16 cellular contexts compared by ENCODE assay signal in genomic region chr9:137275203-137275936, GRCh38. TPM values are rescaled to one million over a fixed set of nuclear protein-coding genes. Genes with fewer than 3 reads are reported as not detected.
DNase-seq lines count a peak whose midpoint lies in the region; ATAC-seq lines count a peak whose summit lies in the region.
"Had no signal": no experiment of that assay in that cellular context is flagged by ENCODE, and none has a peak within 500 bp of the region (broad histone marks: within the 10 kb centered on the region; RNA-seq: fewer than 3 reads in every experiment).

No MANE protein-coding gene starts in this region.

- peak; percentile 58 for DNase-seq in H7
- DNase-seq in activated naive CD8-positive, alpha-beta T cell treated with anti-CD3 and anti-CD28 coated beads, Interleukin-2, amount 10 ng/mL, durations not matched to agents 7 days and 5 days: peak; percentile 31
- DNase-seq in natural killer cell treated with Interleukin-12 subunit alpha and Interleukin-12 subunit beta and Interleukin-15 and Interleukin-18, amount 100 ng/mL, for 72 hours (ENCODE audit: low spot score): no peak
- DNase-seq in KG1 (lab: John Stamatoyannopoulos, UW): no peak
- no peak for DNase-seq in NCI-H446 treated with DMSO at 0.1 percent for 48 hours (lab: John Stamatoyannopoulos, UW)
- DNase-seq: CD8-positive, alpha-beta memory T cell; effector CD8-positive, alpha-beta T cell; stimulated activated naive CD8-positive, alpha-beta T cell treated with anti-CD3 and anti-CD28 coated beads, Interleukin-15, Interleukin-2, amounts not matched to agents 100 U/mL and 50 U/mL, for 24 hours; T-helper 9 cell had no signal

- H3K4me1 ChIP-seq in BLaER1 treated with 17β-estradiol and CSF1 and Interleukin-3, amounts not matched to agents 10 nM and 100 nM: peaks cover 79 to 100% (median 99%) of the 10 kb centered on the region in 10 experiments

- H3K4me3 Mint-ChIP-seq in activated naive CD8-positive, alpha-beta T cell treated with anti-CD3 and anti-CD28 coated beads, Interleukin-2, amount 10 ng/mL, durations not matched to agents 7 days and 5 days: no peak overlapping the region
- peak overlapping the region; percentile 34 for H3K4me3 Mint-ChIP-seq in natural killer cell treated with Interleukin-12 subunit alpha and Interleukin-12 subunit beta and Interleukin-15 and Interleukin-18, amount 100 ng/mL, for 72 hours

- no peaks in the 10 kb centered on the region for H3K9me3 Mint-ChIP-seq in activated naive CD8-positive, alpha-beta T cell treated with anti-CD3 and anti-CD28 coated beads, Interleukin-2, amount 10 ng/mL, durations not matched to agents 7 days and 5 days
- no peaks in the 10 kb centered on the region for H3K9me3 Mint-ChIP-seq in natural killer cell treated with Interleukin-12 subunit alpha and Interleukin-12 subunit beta and Interleukin-15 and Interleukin-18, amount 100 ng/mL, for 72 hours
- H3K9me3 Mint-ChIP-seq: CD8-positive, alpha-beta memory T cell had no signal

- H3K4me3 ChIP-seq in BLaER1 treated with 17β-estradiol and CSF1 and Interleukin-3, amounts not matched to agents 10 nM and 100 nM: peak overlapping the region in 6 of 10 experiments; percentile 41 to 81 (median 56); a peak in 7 of 20 replicates
- H3K4me3 ChIP-seq in H7 (ENCODE audit: insufficient read depth, low read depth, low read length): no peak overlapping the region

- H3K9me3 ChIP-seq in BLaER1 treated with 17β-estradiol and CSF1 and Interleukin-3, amounts not matched to agents 10 nM and 100 nM (replicated peaks in 1 of 11): no peaks in the 10 kb centered on the region

- peak overlapping the region; percentile 74 to 93 (median 82); a peak in 20 of 22 replicates for H3K9ac ChIP-seq in BLaER1 treated with 17β-estradiol and CSF1 and Interleukin-3, amounts not matched to agents 10 nM and 100 nM

- H3K4me1 Mint-ChIP-seq in activated naive CD8-positive, alpha-beta T cell treated with anti-CD3 and anti-CD28 coated beads, Interleukin-2, amount 10 ng/mL, durations not matched to agents 7 days and 5 days: peaks cover 7% of the 10 kb centered on the region
- H3K4me1 Mint-ChIP-seq in natural killer cell treated with Interleukin-12 subunit alpha and Interleukin-12 subunit beta and Interleukin-15 and Interleukin-18, amount 100 ng/mL, for 72 hours (ENCODE audit: low read depth in 2 of 2): peaks cover 15 to 22% of the 10 kb centered on the region in 2 donors

- peaks cover 15 to 47% (median 36%) of the 10 kb centered on the region in 11 experiments for H3K36me3 ChIP-seq in BLaER1 treated with 17β-estradiol and CSF1 and Interleukin-3, amounts not matched to agents 10 nM and 100 nM
- H3K36me3 ChIP-seq in H7 (replicated peaks; ENCODE audit: control insufficient read depth, insufficient read depth, low read length): peaks cover 4% of the 10 kb centered on the region

- H4K20me1 ChIP-seq in BLaER1 treated with 17β-estradiol and CSF1 and Interleukin-3, amounts not matched to agents 10 nM and 100 nM: peaks cover 9 to 62% (median 31%) of the 10 kb centered on the region in 11 experiments; a peak in 21 of 22 replicates

- H3K27me3 ChIP-seq in BLaER1 treated with 17β-estradiol and CSF1 and Interleukin-3, amounts not matched to agents 10 nM and 100 nM: no peaks in the 10 kb centered on the region
- no peaks in the 10 kb centered on the region for H3K27me3 ChIP-seq in H7 (ENCODE audit: control insufficient read depth, insufficient read depth, low read length)

- H3K27me3 Mint-ChIP-seq in activated naive CD8-positive, alpha-beta T cell treated with anti-CD3 and anti-CD28 coated beads, Interleukin-2, amount 10 ng/mL, durations not matched to agents 7 days and 5 days: no peaks in the 10 kb centered on the region
- H3K27me3 Mint-ChIP-seq in natural killer cell treated with Interleukin-12 subunit alpha and Interleukin-12 subunit beta and Interleukin-15 and Interleukin-18, amount 100 ng/mL, for 72 hours: no peaks in the 10 kb centered on the region

- H3K27ac ChIP-seq in BLaER1 treated with 17β-estradiol and CSF1 and Interleukin-3, amounts not matched to agents 10 nM and 100 nM: peak overlapping the region in 10 of 11 experiments; percentile 84 to 95 (median 89); a peak in 19 of 22 replicates

- no peak for ATAC-seq in activated naive CD8-positive, alpha-beta T cell treated with anti-CD3 and anti-CD28 coated beads, Interleukin-2, amount 10 ng/mL, durations not matched to agents 7 days and 5 days (ENCODE audit: low read depth)
- ATAC-seq in natural killer cell treated with Interleukin-12 subunit alpha and Interleukin-12 subunit beta and Interleukin-15 and Interleukin-18, amount 100 ng/mL, for 72 hours: no peak
- ATAC-seq in GM21390 (IDR thresholded peaks at IDR 0.05; ENCODE audit: unreplicated experiment) (no peak), HG03457 (IDR thresholded peaks at IDR 0.05; ENCODE audit: unreplicated experiment) (no peak)
- ATAC-seq: stimulated activated naive CD8-positive, alpha-beta T cell treated with anti-CD3 and anti-CD28 coated beads, Interleukin-15, Interleukin-2, amounts not matched to agents 100 U/mL and 50 U/mL, for 24 hours had no signal

- POLR2A ChIA-PET in activated naive CD8-positive, alpha-beta T cell treated with anti-CD3 and anti-CD28 coated beads, Interleukin-2, amount 10 ng/mL, durations not matched to agents 7 days and 5 days (lab: Charles Lee): no interaction called here

- H3K36me3 Mint-ChIP-seq in activated naive CD8-positive, alpha-beta T cell treated with anti-CD3 and anti-CD28 coated beads, Interleukin-2, amount 10 ng/mL, durations not matched to agents 7 days and 5 days: peaks cover 11% of the 10 kb centered on the region
- no peaks in the 10 kb centered on the region for H3K36me3 Mint-ChIP-seq in natural killer cell treated with Interleukin-12 subunit alpha and Interleukin-12 subunit beta and Interleukin-15 and Interleukin-18, amount 100 ng/mL, for 72 hours

- peak overlapping the region; percentile 84 to 100 (median 98) for H3K4me2 ChIP-seq in BLaER1 treated with 17β-estradiol and CSF1 and Interleukin-3, amounts not matched to agents 10 nM and 100 nM

- peak overlapping the region; percentile 10 for H3K27ac Mint-ChIP-seq in activated naive CD8-positive, alpha-beta T cell treated with anti-CD3 and anti-CD28 coated beads, Interleukin-2, amount 10 ng/mL, durations not matched to agents 7 days and 5 days
- H3K27ac Mint-ChIP-seq in natural killer cell treated with Interleukin-12 subunit alpha and Interleukin-12 subunit beta and Interleukin-15 and Interleukin-18, amount 100 ng/mL, for 72 hours: peak overlapping the region; percentile 46 to 63

RNA-seq across cellular contexts. Expression of gene TOR4A, which starts 2.2 kb away (rescaled TPM):
- total RNA-seq in H7 (2014; rRNA removed; shearing (Covaris generic)): 21.3 and 23.2 TPM in 2 replicates
- total RNA-seq in activated naive CD8-positive, alpha-beta T cell treated with anti-CD3 and anti-CD28 coated beads, Interleukin-2, amount 10 ng/mL, durations not matched to agents 7 days and 5 days: 1 to 10 TPM; 8.1 to 8.2 TPM
- 10 to 100 TPM; 31.1 to 38.4 TPM for total RNA-seq in natural killer cell treated with Interleukin-12 subunit alpha and Interleukin-12 subunit beta and Interleukin-15 and Interleukin-18, amount 100 ng/mL, for 72 hours

RNA-seq across cellular contexts. Expression of gene NELFB, which starts 20.2 kb away (rescaled TPM):
- total RNA-seq in H7 (2014; rRNA removed; shearing (Covaris generic)): 112 and 121 TPM in 2 replicates
- total RNA-seq in activated naive CD8-positive, alpha-beta T cell treated with anti-CD3 and anti-CD28 coated beads, Interleukin-2, amount 10 ng/mL, durations not matched to agents 7 days and 5 days: 10 to 100 TPM; 58.7 to 63.1 TPM
- 10 to 100 TPM; 58.8 to 90.3 TPM for total RNA-seq in natural killer cell treated with Interleukin-12 subunit alpha and Interleukin-12 subunit beta and Interleukin-15 and Interleukin-18, amount 100 ng/mL, for 72 hours

RNA-seq across cellular contexts. Expression of gene STPG3, which starts 24.3 kb away (rescaled TPM):
- total RNA-seq in H7 (2014; rRNA removed; shearing (Covaris generic)): not detected in 2 replicates
- total RNA-seq in activated naive CD8-positive, alpha-beta T cell treated with anti-CD3 and anti-CD28 coated beads, Interleukin-2, amount 10 ng/mL, durations not matched to agents 7 days and 5 days: not detected
- total RNA-seq in natural killer cell treated with Interleukin-12 subunit alpha and Interleukin-12 subunit beta and Interleukin-15 and Interleukin-18, amount 100 ng/mL, for 72 hours: not detected
- total RNA-seq: aorta, frontal cortex, left colon, MCF 10A had no signal

RNA-seq across cellular contexts. Expression of gene NRARP, which starts 26.7 kb away (rescaled TPM):
- 27.7 and 34.8 TPM in 2 replicates for total RNA-seq in H7 (2014; rRNA removed; shearing (Covaris generic))
- total RNA-seq in activated naive CD8-positive, alpha-beta T cell treated with anti-CD3 and anti-CD28 coated beads, Interleukin-2, amount 10 ng/mL, durations not matched to agents 7 days and 5 days: 1 to 10 TPM; 1.2 to 1.7 TPM
- 1 to 10 TPM in 1 of 2 donors, under 1 TPM in 1; 0.88 to 2.6 TPM for total RNA-seq in natural killer cell treated with Interleukin-12 subunit alpha and Interleukin-12 subunit beta and Interleukin-15 and Interleukin-18, amount 100 ng/mL, for 72 hours

RNA-seq across cellular contexts. Expression of gene TUBB4B, which starts 34.3 kb away (rescaled TPM):
- total RNA-seq in H7 (2014; rRNA removed; shearing (Covaris generic)): 238 and 257 TPM in 2 replicates
- 100 to 1,000 TPM; 241 to 249 TPM for total RNA-seq in activated naive CD8-positive, alpha-beta T cell treated with anti-CD3 and anti-CD28 coated beads, Interleukin-2, amount 10 ng/mL, durations not matched to agents 7 days and 5 days
- total RNA-seq in natural killer cell treated with Interleukin-12 subunit alpha and Interleukin-12 subunit beta and Interleukin-15 and Interleukin-18, amount 100 ng/mL, for 72 hours: 100 to 1,000 TPM; 332 to 432 TPM

Comparison
In these comparisons a context has a peak if more than half of its experiments do, and no peak if none do; other contexts are left out.
1. DNase-seq: peak in H7 (single experiment) and activated naive CD8-positive, alpha-beta T cell treated with anti-CD3 and anti-CD28 coated beads, Interleukin-2, amount 10 ng/mL, durations not matched to agents 7 days and 5 days (single experiment); none in natural killer cell treated with Interleukin-12 subunit alpha and Interleukin-12 subunit beta and Interleukin-15 and Interleukin-18, amount 100 ng/mL, for 72 hours (single experiment), KG1 (single experiment) and NCI-H446 treated with DMSO at 0.1 percent for 48 hours (single experiment).